Comparison of ENCODE assay signal across 15 cellular contexts in the genomic region with DNA sequence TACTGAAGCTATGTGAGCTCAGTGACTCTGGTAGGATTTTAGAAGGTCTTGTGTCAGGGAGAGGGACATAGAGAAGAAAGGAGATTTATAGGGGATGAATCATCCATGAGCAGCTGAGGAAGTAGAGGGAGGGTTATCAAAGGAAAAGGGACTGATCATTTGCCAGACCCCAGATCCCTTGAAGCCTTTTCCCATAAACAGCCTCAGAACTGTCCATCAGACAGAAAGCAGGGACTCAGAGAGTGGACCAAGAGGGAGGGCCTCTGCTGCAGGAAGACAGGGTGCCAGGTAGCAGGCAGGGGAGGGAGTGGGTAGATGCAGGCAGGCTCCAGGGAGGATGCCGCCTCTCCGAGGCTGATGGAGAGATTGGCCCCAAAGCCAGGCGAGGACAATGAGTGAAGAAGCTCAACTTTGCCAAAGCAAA.
DNase-seq lines count a peak whose midpoint lies in the region; ATAC-seq and TF ChIP-seq lines count a peak whose summit lies in the region.
"Had no signal": no experiment of that assay in that cellular context is flagged by ENCODE, and none has a peak within 500 bp of the region (broad histone marks: within the 10 kb centered on the region; RNA-seq: fewer than 3 reads in every experiment).

No MANE protein-coding gene starts in this region.

- WGBS in heart left ventricle, 4 donors: 56 to 75% (median 64%) methylated on average over 3 of the region's 3 CpGs

- H3K4me3 ChIP-seq in heart left ventricle (no peak overlapping the region), fibroblast of mammary gland (ENCODE audit: control insufficient read depth, low read depth, low read length) (no peak overlapping the region), vagina (no peak overlapping the region), colonic mucosa (no peak overlapping the region), Peyer's patch (no peak overlapping the region)
- H3K4me3 ChIP-seq: upper lobe of left lung had no signal

- H3K9me3 ChIP-seq in heart left ventricle: no peaks in the 10 kb centered on the region
- no peaks in the 10 kb centered on the region for H3K9me3 ChIP-seq in vagina
- H3K9me3 ChIP-seq in colonic mucosa: no peaks in the 10 kb centered on the region
- no peaks in the 10 kb centered on the region for H3K9me3 ChIP-seq in Peyer's patch
- H3K9me3 ChIP-seq: upper lobe of left lung had no signal

- H3K27ac ChIP-seq in heart left ventricle: peak overlapping the region in 7 of 12 donors; percentile 19 to 57 (median 48)
- H3K27ac ChIP-seq in vagina: peak overlapping the region; percentile 62
- H3K27ac ChIP-seq in colonic mucosa: no peak overlapping the region
- peak overlapping the region in 1 of 4 donors; percentile 18 for H3K27ac ChIP-seq in Peyer's patch

- peaks cover 0 to 75% (median 42%) of the 10 kb centered on the region in 12 donors for H3K4me1 ChIP-seq in heart left ventricle
- H3K4me1 ChIP-seq in vagina: peaks cover 63% of the 10 kb centered on the region
- H3K4me1 ChIP-seq in colonic mucosa: no peaks in the 10 kb centered on the region
- H3K4me1 ChIP-seq in Peyer's patch: peaks cover 0 to 4% (median 0%) of the 10 kb centered on the region in 4 donors

- DNase-seq in heart left ventricle: no peak
- no peak for DNase-seq in cardiac septum (ENCODE audit: low spot score)
- peak; percentile 70 for DNase-seq in fibroblast of mammary gland (ENCODE audit: low read depth)
- DNase-seq in myocyte (ENCODE audit: low read depth): peak; percentile 67
- DNase-seq in vagina (ENCODE audit: extremely low spot score in 2 of 2): no peak
- no peak for DNase-seq in colonic mucosa
- no peak for DNase-seq in GM20000 (ENCODE audit: low spot score)
- DNase-seq in Peyer's patch: no peak
- DNase-seq: activated CD4-positive, alpha-beta T cell treated with anti-CD3 and anti-CD28 coated beads for 1 hour; activated T-cell treated with anti-CD3 and anti-CD28 coated beads, Interleukin-2, amount 50 U/mL, for 4 hours; DMS153; effector memory CD8-positive, alpha-beta T cell; KBM-7; NCI-H2081 treated with DMSO at 0.1 percent for 48 hours; upper lobe of left lung had no signal

- no peak for TF ChIP-seq POLR2A in heart left ventricle (IDR thresholded peaks at IDR 0.05)
- TF ChIP-seq POLR2A in vagina (IDR thresholded peaks at IDR 0.05): no peak
- no peak for TF ChIP-seq POLR2A in Peyer's patch (IDR thresholded peaks at IDR 0.05)

- H3K36me3 ChIP-seq in heart left ventricle: peaks cover 2 to 100% (median 97%) of the 10 kb centered on the region in 9 donors
- H3K36me3 ChIP-seq in vagina: peaks cover 0 to 37% of the 10 kb centered on the region in 2 donors
- H3K36me3 ChIP-seq in colonic mucosa: no peaks in the 10 kb centered on the region
- peaks cover 0 to 55% (median 0%) of the 10 kb centered on the region in 3 donors for H3K36me3 ChIP-seq in Peyer's patch

- TF ChIP-seq CTCF in heart left ventricle (IDR thresholded peaks at IDR 0.05) (no peak), fibroblast of mammary gland (conservative IDR thresholded peaks at IDR 0.05; ENCODE audit: control insufficient read depth, insufficient read depth, low read depth, low read length) (no peak), vagina (IDR thresholded peaks at IDR 0.05) (no peak), colonic mucosa (IDR thresholded peaks at IDR 0.05) (no peak), GM20000 (IDR thresholded peaks at IDR 0.05; ENCODE audit: extremely low read depth, missing control alignments) (no peak), Peyer's patch (IDR thresholded peaks at IDR 0.05) (no peak)

- peak in 3 of 4 donors; percentile 2 to 13 (median 6) for ATAC-seq in heart left ventricle
- ATAC-seq: activated T-cell treated with anti-CD3 and anti-CD28 coated beads, Interleukin-2, amount 50 U/mL, for 4 hours; effector memory CD8-positive, alpha-beta T cell had no signal

- no peaks in the 10 kb centered on the region for H3K27me3 ChIP-seq in heart left ventricle
- no peaks in the 10 kb centered on the region for H3K27me3 ChIP-seq in vagina
- H3K27me3 ChIP-seq in colonic mucosa: no peaks in the 10 kb centered on the region
- no peaks in the 10 kb centered on the region for H3K27me3 ChIP-seq in Peyer's patch
- H3K27me3 ChIP-seq: upper lobe of left lung had no signal

- intact Hi-C loops in heart left ventricle (cut with DNase I) (loop anchor here in 1 of 10 donors (5.0 kb wide), 1 partner anchor 42 kb away; no protein-coding TSS in a partner anchor), cardiac septum (cut with DNase I) (no loop called here), vagina (cut with DNase I) (no loop called here), colonic mucosa (cut with DNase I) (no loop called here)

- H3K9ac ChIP-seq in colonic mucosa (ENCODE audit: low read depth in 2 of 2, low read length in 2 of 2): no peak overlapping the region

Comparison
In these comparisons a context has a peak if more than half of its experiments do, and no peak if none do; other contexts are left out.
1. DNase-seq: peak in fibroblast of mammary gland (single experiment) and myocyte (single experiment); none in heart left ventricle (0 of 5), cardiac septum (single experiment), vagina (0 of 2), colonic mucosa (single experiment), GM20000 (single experiment) and Peyer's patch (0 of 3).